37 cellular contexts compared by ENCODE assay signal in the genomic region with DNA sequence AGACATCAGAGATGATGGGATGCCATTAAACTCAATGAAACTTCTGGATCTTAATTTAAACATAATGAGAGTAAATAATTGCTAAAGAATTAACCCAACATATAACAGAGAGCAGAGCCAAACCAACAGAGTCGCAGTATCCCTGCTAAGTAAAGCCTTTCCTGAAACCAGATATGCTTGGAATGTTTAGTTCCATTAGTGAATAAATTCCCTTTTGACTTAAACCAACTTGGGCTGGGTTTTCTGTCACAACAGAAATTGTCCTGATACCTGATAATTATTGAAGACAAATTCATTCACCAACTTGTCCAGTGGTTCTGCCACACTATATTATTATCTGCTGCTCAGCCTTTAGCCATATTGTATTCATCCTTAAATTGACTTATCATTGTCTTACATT.
"Had no signal": no experiment of that assay in that cellular context is flagged by ENCODE, and none has a peak within 500 bp of the region (broad histone marks: within the 10 kb centered on the region; RNA-seq: fewer than 3 reads in every experiment).

No MANE protein-coding gene starts in this region.

- H3K36me3 ChIP-seq: brain microvascular endothelial cell, SJCRH30 had no signal

- H3K9me3 ChIP-seq: SJCRH30 had no signal

- DNase-seq: activated B cell treated with CpG ODN at 0.5 μM for 24 hours; activated CD4-positive, alpha-beta memory T cell treated with anti-CD3 and anti-CD28 coated beads for 36 hours; activated CD4-positive, alpha-beta T cell treated with anti-CD3 and anti-CD28 coated beads for 4 hours; activated CD4-positive, alpha-beta T cell treated with anti-CD3 and anti-CD28 coated beads, Interleukin-2, amount 50 U/mL, for 1 hour; activated CD4-positive, CD25-positive, alpha-beta regulatory T cell treated with anti-CD3 and anti-CD28 coated beads, Interleukin-2, amount 50 U/mL, for 72 hours; activated CD8-positive, alpha-beta memory T cell treated with anti-CD3 and anti-CD28 coated beads, Interleukin-2, amount 50 U/mL, for 4 hours; activated effector memory CD4-positive, alpha-beta T cell treated with Interleukin-2 at 50 U/mL for 16 hours; activated naive CD4-positive, alpha-beta T cell treated with anti-CD3 and anti-CD28 coated beads, Interleukin-2, amount 50 U/mL, for 16 hours; activated naive CD8-positive, alpha-beta T cell treated with anti-CD3 and anti-CD28 coated beads for 36 hours; activated T-cell treated with anti-CD3 and anti-CD28 coated beads for 4 hours; activated T-cell treated with anti-CD3 and anti-CD28 coated beads, Interleukin-2, amount 50 U/mL, for 48 hours; amniotic stem cell; aorta; brain microvascular endothelial cell; central memory CD4-positive, alpha-beta T cell; Kasumi-1; KG1; MM.1S; MV-4-11; NCI-H1092; NCI-H1436 treated with DMSO at 0.1 percent for 48 hours; NCI-H1694 treated with DMSO at 0.1 percent for 48 hours; NCI-H2029; NCI-H2107; NCI-H2171; NCI-H510A; NCI-H748 treated with DMSO at 0.1 percent for 48 hours; OCI-M1; SHP77; SJCRH30; SW 1271; T-helper 1 cell; T-helper 2 cell; T-helper 9 cell had no signal

- H3K4me3 ChIP-seq: SJCRH30, SK-N-MC had no signal

- H3K27me3 ChIP-seq: brain microvascular endothelial cell, SJCRH30 had no signal

- H3K27ac ChIP-seq: brain microvascular endothelial cell, SJCRH30, SK-N-MC, VCaP had no signal

- ATAC-seq: Panc1 had no signal
